Comparison of ENCODE assay signal across 1 cellular context in genomic region chr17:28906276-28907051, GRCh38.
TF ChIP-seq lines count a peak whose summit lies in the region.

No MANE protein-coding gene starts in this region.

TF ChIP-seq in GM12878, 131 proteins besides CTCF, POLR2A, EP300 and RAD21:
- TF ChIP-seq SIX5 (IDR thresholded peaks at IDR 0.05; ENCODE audit: low read depth, low read length, severe bottlenecking) (no peak), NKRF (conservative IDR thresholded peaks at IDR 0.05) (no peak), POLR2AphosphoS5 (IDR thresholded peaks at IDR 0.05; ENCODE audit: low read length) (0 out of 2 replicates have a peak, but pooled peaks have one; percentile 7), POLR2AphosphoS2 (IDR thresholded peaks at IDR 0.05; ENCODE audit: low read depth, low read length) (no peak), ZNF274 (IDR thresholded peaks at IDR 0.05; ENCODE audit: insufficient read depth, insufficient read length) (no peak), IKZF1 (conservative IDR thresholded peaks at IDR 0.05) (no peak), JUNB (IDR thresholded peaks at IDR 0.05) (no peak), BCL11A (IDR thresholded peaks at IDR 0.05; ENCODE audit: low read depth, low read length) (no peak)
